Comparison of ENCODE assay signal across 2 cellular contexts in the genomic region with DNA sequence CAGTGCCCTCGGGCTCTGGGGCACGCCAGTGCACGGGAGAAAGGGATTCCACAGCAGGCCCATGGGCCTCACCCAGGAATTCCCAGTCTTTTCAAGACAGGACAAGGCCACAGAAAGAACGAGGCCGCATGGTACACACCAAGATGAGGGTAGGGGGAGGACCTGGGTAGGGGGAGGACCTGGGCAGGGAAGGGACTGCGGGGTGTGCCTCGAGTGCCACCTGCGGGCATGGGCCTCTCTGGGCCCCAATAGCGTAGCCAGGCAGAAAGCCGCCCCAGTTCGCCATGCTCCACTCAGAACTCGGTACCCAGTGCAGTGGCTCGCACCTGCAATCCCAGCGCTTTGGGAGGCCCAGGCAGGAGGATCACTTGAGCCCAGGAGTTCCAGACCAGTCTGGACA.
TF ChIP-seq lines count a peak whose summit lies in the region.

No MANE protein-coding gene starts in this region.

TF ChIP-seq in SK-N-SH, 30 proteins besides CTCF, POLR2A, EP300 and RAD21 (continued from another document):
- TF ChIP-seq, protein P1, sequence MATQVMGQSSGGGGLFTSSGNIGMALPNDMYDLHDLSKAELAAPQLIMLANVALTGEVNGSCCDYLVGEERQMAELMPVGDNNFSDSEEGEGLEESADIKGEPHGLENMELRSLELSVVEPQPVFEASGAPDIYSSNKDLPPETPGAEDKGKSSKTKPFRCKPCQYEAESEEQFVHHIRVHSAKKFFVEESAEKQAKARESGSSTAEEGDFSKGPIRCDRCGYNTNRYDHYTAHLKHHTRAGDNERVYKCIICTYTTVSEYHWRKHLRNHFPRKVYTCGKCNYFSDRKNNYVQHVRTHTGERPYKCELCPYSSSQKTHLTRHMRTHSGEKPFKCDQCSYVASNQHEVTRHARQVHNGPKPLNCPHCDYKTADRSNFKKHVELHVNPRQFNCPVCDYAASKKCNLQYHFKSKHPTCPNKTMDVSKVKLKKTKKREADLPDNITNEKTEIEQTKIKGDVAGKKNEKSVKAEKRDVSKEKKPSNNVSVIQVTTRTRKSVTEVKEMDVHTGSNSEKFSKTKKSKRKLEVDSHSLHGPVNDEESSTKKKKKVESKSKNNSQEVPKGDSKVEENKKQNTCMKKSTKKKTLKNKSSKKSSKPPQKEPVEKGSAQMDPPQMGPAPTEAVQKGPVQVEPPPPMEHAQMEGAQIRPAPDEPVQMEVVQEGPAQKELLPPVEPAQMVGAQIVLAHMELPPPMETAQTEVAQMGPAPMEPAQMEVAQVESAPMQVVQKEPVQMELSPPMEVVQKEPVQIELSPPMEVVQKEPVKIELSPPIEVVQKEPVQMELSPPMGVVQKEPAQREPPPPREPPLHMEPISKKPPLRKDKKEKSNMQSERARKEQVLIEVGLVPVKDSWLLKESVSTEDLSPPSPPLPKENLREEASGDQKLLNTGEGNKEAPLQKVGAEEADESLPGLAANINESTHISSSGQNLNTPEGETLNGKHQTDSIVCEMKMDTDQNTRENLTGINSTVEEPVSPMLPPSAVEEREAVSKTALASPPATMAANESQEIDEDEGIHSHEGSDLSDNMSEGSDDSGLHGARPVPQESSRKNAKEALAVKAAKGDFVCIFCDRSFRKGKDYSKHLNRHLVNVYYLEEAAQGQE (IDR thresholded peaks at IDR 0.05; ENCODE audit: low read depth, low read length) = no peak
- TF ChIP-seq SMC3 (IDR thresholded peaks at IDR 0.05; ENCODE audit: low read depth, low read length) = no peak
- no peak for TF ChIP-seq MEF2A (IDR thresholded peaks at IDR 0.05; ENCODE audit: borderline replicate concordance, low read depth)
- no peak for TF ChIP-seq FOXJ3 (CRISPR knock-in tag; IDR thresholded peaks at IDR 0.05)
- no peak for TF ChIP-seq MXI1 (IDR thresholded peaks at IDR 0.05; ENCODE audit: low read depth, low read length)
- no peak for TF ChIP-seq TEAD4 (IDR thresholded peaks at IDR 0.05; ENCODE audit: borderline replicate concordance, insufficient read depth)
- TF ChIP-seq, protein P2, sequence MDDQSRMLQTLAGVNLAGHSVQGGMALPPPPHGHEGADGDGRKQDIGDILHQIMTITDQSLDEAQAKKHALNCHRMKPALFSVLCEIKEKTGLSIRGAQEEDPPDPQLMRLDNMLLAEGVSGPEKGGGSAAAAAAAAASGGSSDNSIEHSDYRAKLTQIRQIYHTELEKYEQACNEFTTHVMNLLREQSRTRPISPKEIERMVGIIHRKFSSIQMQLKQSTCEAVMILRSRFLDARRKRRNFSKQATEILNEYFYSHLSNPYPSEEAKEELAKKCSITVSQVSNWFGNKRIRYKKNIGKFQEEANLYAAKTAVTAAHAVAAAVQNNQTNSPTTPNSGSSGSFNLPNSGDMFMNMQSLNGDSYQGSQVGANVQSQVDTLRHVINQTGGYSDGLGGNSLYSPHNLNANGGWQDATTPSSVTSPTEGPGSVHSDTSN (IDR thresholded peaks at IDR 0.05) = no peak
- TF ChIP-seq NRF1 (IDR thresholded peaks at IDR 0.05; ENCODE audit: low read depth, low read length) = no peak
- TF ChIP-seq, protein P3, sequence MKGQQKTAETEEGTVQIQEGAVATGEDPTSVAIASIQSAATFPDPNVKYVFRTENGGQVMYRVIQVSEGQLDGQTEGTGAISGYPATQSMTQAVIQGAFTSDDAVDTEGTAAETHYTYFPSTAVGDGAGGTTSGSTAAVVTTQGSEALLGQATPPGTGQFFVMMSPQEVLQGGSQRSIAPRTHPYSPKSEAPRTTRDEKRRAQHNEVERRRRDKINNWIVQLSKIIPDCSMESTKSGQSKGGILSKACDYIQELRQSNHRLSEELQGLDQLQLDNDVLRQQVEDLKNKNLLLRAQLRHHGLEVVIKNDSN (IDR thresholded peaks at IDR 0.05; ENCODE audit: borderline replicate concordance, low read depth) = no peak
- TF ChIP-seq, protein P4, sequence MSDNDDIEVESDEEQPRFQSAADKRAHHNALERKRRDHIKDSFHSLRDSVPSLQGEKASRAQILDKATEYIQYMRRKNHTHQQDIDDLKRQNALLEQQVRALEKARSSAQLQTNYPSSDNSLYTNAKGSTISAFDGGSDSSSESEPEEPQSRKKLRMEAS (IDR thresholded peaks at IDR 0.05; ENCODE audit: low read depth) = no peak
- no peak for TF ChIP-seq RCOR1 (IDR thresholded peaks at IDR 0.05; ENCODE audit: low read length)
- TF ChIP-seq FOXM1 (IDR thresholded peaks at IDR 0.05; ENCODE audit: low read depth) = no peak
- no peak for TF ChIP-seq TCF12 (IDR thresholded peaks at IDR 0.05)
- no peak for TF ChIP-seq ELF1 (IDR thresholded peaks at IDR 0.05)
- TF ChIP-seq POLR2AphosphoS5 (IDR thresholded peaks at IDR 0.05; ENCODE audit: low read depth, low read length) = no peak
- no peak for TF ChIP-seq GABPA (IDR thresholded peaks at IDR 0.05; ENCODE audit: low read depth)
- TF ChIP-seq GATA2 (CRISPR knock-in tag; IDR thresholded peaks at IDR 0.05) = no peak
TF ChIP-seq in SK-N-SH: peak in this region for 0.

TF ChIP-seq in SK-N-SH treated with all-trans-retinoic acid at 6 μM for 48 hours, 23 proteins besides CTCF, POLR2A, EP300 and RAD21:
- TF ChIP-seq ZNF565 (CRISPR knock-in tag; conservative IDR thresholded peaks at IDR 0.05; ENCODE audit: low read depth) = no peak
- TF ChIP-seq TCF4 (CRISPR knock-in tag; IDR thresholded peaks at IDR 0.05; ENCODE audit: borderline replicate concordance) = no peak
- no peak for TF ChIP-seq ISL1 (CRISPR knock-in tag; IDR thresholded peaks at IDR 0.05)
- TF ChIP-seq RARB (CRISPR knock-in tag; IDR thresholded peaks at IDR 0.05) = no peak
- TF ChIP-seq, protein P5, sequence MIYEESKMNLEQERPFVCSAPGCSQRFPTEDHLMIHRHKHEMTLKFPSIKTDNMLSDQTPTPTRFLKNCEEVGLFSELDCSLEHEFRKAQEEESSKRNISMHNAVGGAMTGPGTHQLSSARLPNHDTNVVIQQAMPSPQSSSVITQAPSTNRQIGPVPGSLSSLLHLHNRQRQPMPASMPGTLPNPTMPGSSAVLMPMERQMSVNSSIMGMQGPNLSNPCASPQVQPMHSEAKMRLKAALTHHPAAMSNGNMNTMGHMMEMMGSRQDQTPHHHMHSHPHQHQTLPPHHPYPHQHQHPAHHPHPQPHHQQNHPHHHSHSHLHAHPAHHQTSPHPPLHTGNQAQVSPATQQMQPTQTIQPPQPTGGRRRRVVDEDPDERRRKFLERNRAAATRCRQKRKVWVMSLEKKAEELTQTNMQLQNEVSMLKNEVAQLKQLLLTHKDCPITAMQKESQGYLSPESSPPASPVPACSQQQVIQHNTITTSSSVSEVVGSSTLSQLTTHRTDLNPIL (CRISPR knock-in tag; IDR thresholded peaks at IDR 0.05; ENCODE audit: low read depth) = no peak
- no peak for TF ChIP-seq ZC3H10 (CRISPR knock-in tag; IDR thresholded peaks at IDR 0.05)
